Comparison of ENCODE assay signal across 8 cellular contexts in the genomic region with DNA sequence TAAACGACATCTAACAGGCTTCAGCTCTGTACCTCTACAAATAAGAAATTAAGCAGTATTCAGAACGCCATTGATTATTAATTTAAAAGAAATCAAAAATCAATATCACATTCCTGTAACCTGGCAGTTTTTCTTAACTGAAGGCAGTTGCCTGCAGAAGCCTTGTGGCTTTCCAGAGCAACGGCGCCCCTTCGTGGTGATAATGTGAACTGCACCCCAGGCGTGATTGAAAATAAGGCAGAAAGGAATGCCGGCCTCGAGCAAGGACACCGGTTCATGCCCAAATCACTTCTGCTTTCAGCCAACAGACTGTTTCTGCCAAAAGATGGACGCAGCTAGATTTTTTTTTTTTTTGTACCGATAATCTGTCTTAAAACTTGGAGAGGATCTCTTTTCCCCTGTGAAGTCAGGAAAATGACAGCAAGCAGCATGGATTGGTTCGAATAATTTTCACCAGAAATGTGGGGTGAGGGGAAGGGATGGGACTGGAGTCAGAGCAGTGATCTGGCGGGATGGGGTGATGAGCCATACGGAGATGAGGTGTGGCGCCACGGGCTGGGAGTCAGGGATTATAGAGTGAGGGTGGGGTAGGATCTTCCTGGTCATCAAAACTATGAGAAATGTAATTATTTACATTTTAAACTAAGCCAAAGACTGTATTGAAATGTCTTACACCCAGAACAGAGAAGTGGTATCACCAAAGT.
DNase-seq lines count a peak whose midpoint lies in the region; ATAC-seq, FAIRE-seq and TF ChIP-seq lines count a peak whose summit lies in the region.

No MANE protein-coding gene starts in this region.

- no peaks in the 10 kb centered on the region for H3K27me3 ChIP-seq in H1 (replicated peaks in 1 of 4; ENCODE audit: control insufficient read depth in 3 of 4, extremely low read depth in 1 of 4, insufficient read depth in 3 of 4, low read length in 3 of 4)

- no peaks in the 10 kb centered on the region for H4K20me1 ChIP-seq in H1 (replicated peaks in 1 of 2; ENCODE audit: control insufficient read depth in 1 of 2, insufficient read depth in 2 of 2, low read length in 2 of 2)

- no peak overlapping the region for H2AK5ac ChIP-seq in H1 (ENCODE audit: low read depth, low read length)

- no peak overlapping the region for H3K9ac ChIP-seq in H1 (replicated peaks in 1 of 4; ENCODE audit: extremely low read depth in 1 of 4, low read depth in 3 of 4, low read length in 3 of 4)

- H3K23ac ChIP-seq in H1 (ENCODE audit: insufficient read length), result no peak overlapping the region

- H3K9me3 ChIP-seq in H1 (ENCODE audit: insufficient read depth in 2 of 2, low read depth in 1 of 2, low read length in 1 of 2), result no peaks in the 10 kb centered on the region

- no peak for ATAC-seq in GM21447 (IDR thresholded peaks at IDR 0.05; ENCODE audit: unreplicated experiment)

- no peak overlapping the region for H2BK20ac ChIP-seq in H1 (ENCODE audit: low read length)

- no peaks in the 10 kb centered on the region for H3K36me3 ChIP-seq in H1 (ENCODE audit: control insufficient read depth in 2 of 4, insufficient read depth in 4 of 4, low read length in 3 of 4)

- CTCF ChIA-PET in activated CD4-positive, alpha-beta memory T cell treated with anti-CD3 and anti-CD28 coated beads, Interleukin-2, amount 10 ng/mL, durations not matched to agents 7 days and 5 days (lab: Charles Lee), result interaction anchor here (0.7 to 3.9 kb wide), 16 partner anchors 10 to 1316 kb away, joined by 3 to 23 read pairs (median 4); no protein-coding TSS in a partner anchor
- CTCF ChIA-PET in H1 (lab: Charles Lee; ENCODE audit: partially characterized antibody), result interaction anchor here (0.5 to 2.8 kb wide), 32 partner anchors 12 to 1099 kb away, joined by 3 to 15 read pairs (median 3); no protein-coding TSS in a partner anchor

- no peak overlapping the region for H2BK12ac ChIP-seq in H1 (ENCODE audit: low read depth, low read length)

- no peak for TF ChIP-seq POLR2A in H1 (IDR thresholded peaks at IDR 0.05; ENCODE audit: control extremely low read depth in 1 of 2, low read depth in 2 of 2, low read length in 2 of 2)

- H3K18ac ChIP-seq in H1 (ENCODE audit: extremely low read depth, low read length), result no peak overlapping the region

- TF ChIP-seq RAD21 in H1 (IDR thresholded peaks at IDR 0.05 in 1 of 2, conservative IDR thresholded peaks at IDR 0.05 in 1 of 2; ENCODE audit: low read depth in 2 of 2, low read length in 2 of 2), result peak; percentile 96 to 98

- H4K8ac ChIP-seq in H1 (ENCODE audit: extremely low read depth, insufficient read depth, low read length), result no peak overlapping the region

- H2AFZ ChIP-seq in H1 (ENCODE audit: low read length), result no peak overlapping the region

- H3K4me3 Mint-ChIP-seq in activated CD4-positive, alpha-beta memory T cell treated with anti-CD3 and anti-CD28 coated beads, Interleukin-2, amount 10 ng/mL, durations not matched to agents 7 days and 5 days, result no peak overlapping the region

- peaks cover 0 to 4% (median 0%) of the 10 kb centered on the region in 4 experiments; a peak in 1 of 7 replicates for H3K4me1 ChIP-seq in H1 (replicated peaks in 1 of 4; ENCODE audit: control insufficient read depth in 3 of 4, insufficient read depth in 4 of 4, low read length in 3 of 4)

- H3K4me3 ChIP-seq in H1 (ENCODE audit: extremely low read depth in 1 of 4, insufficient read depth in 2 of 4, low read depth in 3 of 4, low read length in 4 of 4), result no peak overlapping the region

- peaks cover 13% of the 10 kb centered on the region for H3K4me1 Mint-ChIP-seq in activated CD4-positive, alpha-beta memory T cell treated with anti-CD3 and anti-CD28 coated beads, Interleukin-2, amount 10 ng/mL, durations not matched to agents 7 days and 5 days

- DNase-seq in ACHN (peak; percentile 66), GM19238 (ENCODE audit: insufficient read length, low spot score) (peak; percentile 29), NCI-H524 treated with DMSO at 0.1 percent for 48 hours (lab: John Stamatoyannopoulos, UW) (peak; percentile 44), H1 (ENCODE audit: low read depth in 1 of 2, low spot score in 2 of 2) (peak; percentile 69 to 99), middle frontal gyrus (ENCODE audit: extremely low spot score, low spot score) (peak; percentile 66)
- DNase-seq in activated CD4-positive, alpha-beta memory T cell treated with anti-CD3 and anti-CD28 coated beads, Interleukin-2, amount 10 ng/mL, durations not matched to agents 7 days and 5 days, result peak; percentile 84
- peak; percentile 34 to 66 for DNase-seq in stimulated activated CD8-positive, alpha-beta memory T cell treated with anti-CD3 and anti-CD28 coated beads, Interleukin-4, amount 100 ng/mL, for 4 hours (ENCODE audit: low read depth in 2 of 2, low spot score in 1 of 2)

- no peak overlapping the region for H3K4ac ChIP-seq in H1 (replicated peaks; ENCODE audit: insufficient read length, low read depth, low read length)

- H3K9me3 Mint-ChIP-seq in activated CD4-positive, alpha-beta memory T cell treated with anti-CD3 and anti-CD28 coated beads, Interleukin-2, amount 10 ng/mL, durations not matched to agents 7 days and 5 days, result no peaks in the 10 kb centered on the region

- no peak for TF ChIP-seq EP300 in H1 (IDR thresholded peaks at IDR 0.05; ENCODE audit: borderline replicate concordance in 1 of 2, low read depth in 2 of 2, low read length in 2 of 2)

- H3K27ac ChIP-seq in H1 (ENCODE audit: low read depth, low read length), result no peak overlapping the region

- no peaks in the 10 kb centered on the region for H3K23me2 ChIP-seq in H1 (ENCODE audit: low read depth, low read length)

- H3K27ac Mint-ChIP-seq in activated CD4-positive, alpha-beta memory T cell treated with anti-CD3 and anti-CD28 coated beads, Interleukin-2, amount 10 ng/mL, durations not matched to agents 7 days and 5 days, result no peak overlapping the region

- H4K91ac ChIP-seq in H1 (replicated peaks; ENCODE audit: insufficient read length, low read length), result no peak overlapping the region

- H3K79me2 ChIP-seq in H1 (ENCODE audit: control insufficient read depth in 1 of 2, insufficient read depth in 2 of 2, low read length in 2 of 2), result no peaks in the 10 kb centered on the region

- no peaks in the 10 kb centered on the region for H3K79me1 ChIP-seq in H1 (ENCODE audit: low read depth, low read length)

- no peak overlapping the region for H3K4me2 ChIP-seq in H1 (ENCODE audit: insufficient read depth in 1 of 2, low read depth in 2 of 2, low read length in 2 of 2)

- H3K14ac ChIP-seq in H1 (ENCODE audit: insufficient read length), result no peak overlapping the region

- no peak overlapping the region for H3K56ac ChIP-seq in H1 (replicated peaks; ENCODE audit: insufficient read length, low read depth, low read length)

- peaks cover 23% of the 10 kb centered on the region for H3K27me3 Mint-ChIP-seq in activated CD4-positive, alpha-beta memory T cell treated with anti-CD3 and anti-CD28 coated beads, Interleukin-2, amount 10 ng/mL, durations not matched to agents 7 days and 5 days

- H4K5ac ChIP-seq in H1 (ENCODE audit: insufficient read length, low read depth, low read length), result no peak overlapping the region

- H3K36me3 Mint-ChIP-seq in activated CD4-positive, alpha-beta memory T cell treated with anti-CD3 and anti-CD28 coated beads, Interleukin-2, amount 10 ng/mL, durations not matched to agents 7 days and 5 days (ENCODE audit: low read depth), result peaks cover 21% of the 10 kb centered on the region

- in situ Hi-C loops in ACHN (cut with HindIII; ENCODE audit: low pct_ligation_motif_present, low pct_unique_long_range_greater_than_20kb, low sequenced_read_pairs), result no loop called here

- no peak overlapping the region for H2BK120ac ChIP-seq in H1 (replicated peaks; ENCODE audit: low read depth, low read length)

- H2BK15ac ChIP-seq in H1 (ENCODE audit: low read length), result no peak overlapping the region

- H2BK5ac ChIP-seq in H1 (ENCODE audit: low read depth, low read length), result no peak overlapping the region

- FAIRE-seq in H1 (lab: Jason Lieb, UNC), result no peak

- WGBS in H1 (ENCODE audit: extremely low coverage in 1 of 2, insufficient coverage in 1 of 2, insufficient read length in 1 of 2, insufficient replicate concordance in 2 of 2, low coverage in 1 of 2, low lambda C conversion rate in 2 of 2, missing lambda C conversion rate in 1 of 2), 2 experiments, result 42% methylated on average over 16 of the region's 16 CpGs; no CpG with 5 or more reads in 1 of the 2 experiments

- peak; percentile 85 to 95 (median 88) for TF ChIP-seq CTCF in H1 (IDR thresholded peaks at IDR 0.05; ENCODE audit: control extremely low read depth in 1 of 3, insufficient read depth in 1 of 3, low read depth in 1 of 3, low read length in 3 of 3)

- POLR2A ChIA-PET in activated CD4-positive, alpha-beta memory T cell treated with anti-CD3 and anti-CD28 coated beads, Interleukin-2, amount 10 ng/mL, durations not matched to agents 7 days and 5 days (lab: Charles Lee), result interaction anchor here (0.7 to 2.8 kb wide), 3 partner anchors 14 to 56 kb away, joined by 3 to 13 read pairs (median 4); no protein-coding TSS in a partner anchor
- POLR2A ChIA-PET in H1 (lab: Charles Lee; ENCODE audit: partially characterized antibody), result interaction anchor here (0.7 kb wide), 1 partner anchor 13 kb away, joined by 3 read pairs; no protein-coding TSS in a partner anchor

TF ChIP-seq in H1, 55 proteins besides CTCF, POLR2A, EP300 and RAD21:
- TF ChIP-seq TEAD4 (IDR thresholded peaks at IDR 0.05; ENCODE audit: low read depth, low read length) (peak; percentile 51; the same call in 1 of the 2 replicates), ZNF274 (IDR thresholded peaks at IDR 0.05; ENCODE audit: borderline replicate concordance, extremely low read depth, low read length) (no peak)

Comparison
In these comparisons a context has a peak if more than half of its experiments do, and no peak if none do; other contexts are left out.
1. DNase-seq: peak in every context shown above with its lines; median percentile 84 in activated CD4-positive, alpha-beta memory T cell treated with anti-CD3 and anti-CD28 coated beads, Interleukin-2, amount 10 ng/mL, durations not matched to agents 7 days and 5 days; 84 in H1; 66 in ACHN; 66 in middle frontal gyrus; 50 in stimulated activated CD8-positive, alpha-beta memory T cell treated with anti-CD3 and anti-CD28 coated beads, Interleukin-4, amount 100 ng/mL, for 4 hours; 44 in NCI-H524 treated with DMSO at 0.1 percent for 48 hours; 29 in GM19238.